Comparison of ENCODE assay signal across 25 cellular contexts in the genomic region with DNA sequence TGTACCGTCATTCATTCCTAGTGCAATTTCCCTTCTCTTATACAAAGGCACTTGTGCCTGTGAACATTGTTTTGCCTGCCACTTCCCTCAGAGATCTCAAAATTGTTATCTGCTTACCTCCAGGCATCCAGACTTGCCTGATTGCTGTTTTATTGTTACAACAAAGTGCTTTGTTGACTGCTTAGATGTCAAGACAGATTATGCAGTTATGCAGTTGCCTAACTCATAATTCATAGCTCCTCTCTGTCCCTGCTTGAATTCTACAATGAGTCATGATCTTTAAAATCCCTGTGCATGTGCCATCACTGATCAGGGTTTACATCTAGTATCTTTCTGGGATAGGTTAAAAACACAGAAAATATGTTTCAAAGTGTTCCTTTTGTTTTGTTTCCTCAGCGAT. TPM values are rescaled to one million over a fixed set of nuclear protein-coding genes. Genes with fewer than 3 reads are reported as not detected.
DNase-seq lines count a peak whose midpoint lies in the region; ATAC-seq, FAIRE-seq and TF ChIP-seq lines count a peak whose summit lies in the region.
"Had no signal": no experiment of that assay in that cellular context is flagged by ENCODE, and none has a peak within 500 bp of the region (broad histone marks: within the 10 kb centered on the region; RNA-seq: fewer than 3 reads in every experiment).

No MANE protein-coding gene starts in this region.

- CTCF ChIA-PET in A549 (lab: Yijun Ruan, JAX) = interaction anchor here (1.5 to 1.8 kb wide), 2 partner anchors 17 to 151 kb away, joined by 7 read pairs; no protein-coding TSS in a partner anchor

- peaks cover 4% of the 10 kb centered on the region for H3K27me3 ChIP-seq in adipocyte (replicated peaks; ENCODE audit: control insufficient read depth, insufficient read depth, low read length)
- H3K27me3 ChIP-seq: SJSA1, transverse colon had no signal

- no peak for TF ChIP-seq EP300 in A549 (IDR thresholded peaks at IDR 0.05)

- no peak overlapping the region for H3K4me3 ChIP-seq in A549
- H3K4me3 ChIP-seq in adipocyte (ENCODE audit: low read length) = no peak overlapping the region
- H3K4me3 ChIP-seq: SJSA1, transverse colon had no signal

- H3K9me3 Mint-ChIP-seq in T-helper 2 cell treated with Interferon-gamma antibody and Interleukin-4, amounts not matched to agents 5 μg/mL and 100 μg/mL, for 36 hours = no peaks in the 10 kb centered on the region
- H3K9me3 Mint-ChIP-seq: activated naive CD8-positive, alpha-beta T cell treated with anti-CD3 and anti-CD28 coated beads for 36 hours; activated T-cell treated with anti-CD3 and anti-CD28 coated beads, Interleukin-2, amount 50 U/mL, for 24 hours; CD8-positive, alpha-beta memory T cell had no signal

- H3K4me2 ChIP-seq in A549 = peak overlapping the region; percentile 31; the same call in 2 of the 3 replicates

- ATAC-seq in A549 (peak; percentile 60 to 64; a peak in 4 of 6 replicates), HG03108 (IDR thresholded peaks at IDR 0.05; ENCODE audit: unreplicated experiment) (no peak), HG03571 (IDR thresholded peaks at IDR 0.05; ENCODE audit: unreplicated experiment) (no peak)
- ATAC-seq: sciatic nerve had no signal

- no peaks in the 10 kb centered on the region for H3K36me3 ChIP-seq in adipocyte (ENCODE audit: control insufficient read depth, insufficient read depth, low read length, severe bottlenecking)
- H3K36me3 ChIP-seq: neutrophil, SJSA1, transverse colon had no signal

- TF ChIP-seq RAD21 in A549 (conservative IDR thresholded peaks at IDR 0.05 in 1 of 2, IDR thresholded peaks at IDR 0.05 in 1 of 2) = no peak

- peaks cover 25% of the 10 kb centered on the region; the same call in 2 of the 3 replicates for H3K4me1 ChIP-seq in A549
- H3K4me1 ChIP-seq in adipocyte (ENCODE audit: control insufficient read depth, insufficient read depth, low read length) = peaks cover 9% of the 10 kb centered on the region
- H3K4me1 ChIP-seq: SJSA1 had no signal

- no peak overlapping the region for H3K4me3 Mint-ChIP-seq in T-helper 2 cell treated with Interferon-gamma antibody and Interleukin-4, amounts not matched to agents 5 μg/mL and 100 μg/mL, for 36 hours
- H3K4me3 Mint-ChIP-seq: activated naive CD8-positive, alpha-beta T cell treated with anti-CD3 and anti-CD28 coated beads for 36 hours; activated T-cell treated with anti-CD3 and anti-CD28 coated beads, Interleukin-2, amount 50 U/mL, for 24 hours; CD8-positive, alpha-beta memory T cell; mesothelial cell of epicardium had no signal

- no peaks in the 10 kb centered on the region for H3K36me3 Mint-ChIP-seq in T-helper 2 cell treated with Interferon-gamma antibody and Interleukin-4, amounts not matched to agents 5 μg/mL and 100 μg/mL, for 36 hours (ENCODE audit: low read depth)
- H3K36me3 Mint-ChIP-seq: activated naive CD8-positive, alpha-beta T cell treated with anti-CD3 and anti-CD28 coated beads for 36 hours; CD8-positive, alpha-beta memory T cell had no signal

- peaks cover 4% of the 10 kb centered on the region for H3K4me1 Mint-ChIP-seq in T-helper 2 cell treated with Interferon-gamma antibody and Interleukin-4, amounts not matched to agents 5 μg/mL and 100 μg/mL, for 36 hours (ENCODE audit: low read depth)
- H3K4me1 Mint-ChIP-seq: activated naive CD8-positive, alpha-beta T cell treated with anti-CD3 and anti-CD28 coated beads for 36 hours had no signal

- POLR2A ChIA-PET in A549 (lab: Yijun Ruan, JAX) = no interaction called here

- peak in 1 of 2 experiments; percentile 31 for DNase-seq in A549 (ENCODE audit: low read depth in 1 of 2, low spot score in 1 of 2)
- DNase-seq in M059J (ENCODE audit: low read depth) = peak; percentile 70
- peak; percentile 23 for DNase-seq in adipocyte (ENCODE audit: low read depth)
- DNase-seq in foreskin melanocyte = peak; percentile 4
- no peak for DNase-seq in T-helper 2 cell treated with Interferon-gamma antibody and Interleukin-4, amounts not matched to agents 5 μg/mL and 100 μg/mL, for 36 hours (ENCODE audit: low spot score)
- no peak for DNase-seq in DMS153 treated with DMSO at 0.1 percent for 48 hours (lab: John Stamatoyannopoulos, UW; ENCODE audit: unreplicated experiment)
- DNase-seq: ACHN; activated CD4-positive, alpha-beta T cell treated with anti-CD3 and anti-CD28 coated beads, Interleukin-2, amount 50 U/mL, for 4 hours; activated naive CD8-positive, alpha-beta T cell treated with anti-CD3 and anti-CD28 coated beads for 36 hours; activated T-cell treated with anti-CD3 and anti-CD28 coated beads, Interleukin-2, amount 50 U/mL, for 24 hours; CD8-positive, alpha-beta memory T cell; effector CD8-positive, alpha-beta T cell; EL; glutamatergic neuron; GOT3; IMR-90; NCI-H1105 treated with DMSO at 0.1 percent for 48 hours; stimulated activated CD4-positive, alpha-beta T cell treated with anti-CD3 and anti-CD28 coated beads, Interleukin-4, amount 100 ng/mL, for 24 hours; transverse colon had no signal

- H3K9me3 ChIP-seq in A549 (no peaks in the 10 kb centered on the region), adipocyte (ENCODE audit: control insufficient read depth, low read length) (no peaks in the 10 kb centered on the region)
- H3K9me3 ChIP-seq: neutrophil, SJSA1, transverse colon had no signal

- no peak overlapping the region for H3K27ac Mint-ChIP-seq in T-helper 2 cell treated with Interferon-gamma antibody and Interleukin-4, amounts not matched to agents 5 μg/mL and 100 μg/mL, for 36 hours
- H3K27ac Mint-ChIP-seq: activated naive CD8-positive, alpha-beta T cell treated with anti-CD3 and anti-CD28 coated beads for 36 hours; activated T-cell treated with anti-CD3 and anti-CD28 coated beads, Interleukin-2, amount 50 U/mL, for 24 hours; CD8-positive, alpha-beta memory T cell; mesothelial cell of epicardium had no signal

- no peak for FAIRE-seq in A549 (lab: Jason Lieb, UNC)

- H3K27ac ChIP-seq in A549 = no peak overlapping the region
- H3K27ac ChIP-seq: neutrophil, SJSA1, transverse colon had no signal

- no peak for TF ChIP-seq CTCF in A549 (IDR thresholded peaks at IDR 0.05)

- TF ChIP-seq POLR2A in A549 (IDR thresholded peaks at IDR 0.05; ENCODE audit: low read length) = no peak

- H3K27me3 Mint-ChIP-seq in T-helper 2 cell treated with Interferon-gamma antibody and Interleukin-4, amounts not matched to agents 5 μg/mL and 100 μg/mL, for 36 hours (ENCODE audit: low read depth) = peaks cover 8% of the 10 kb centered on the region
- H3K27me3 Mint-ChIP-seq: activated T-cell treated with anti-CD3 and anti-CD28 coated beads, Interleukin-2, amount 50 U/mL, for 24 hours had no signal

- no peak overlapping the region for H3K9ac ChIP-seq in adipocyte (ENCODE audit: low read length)

- WGBS in A549 (ENCODE audit: missing lambda C conversion rate) = 52% methylated on average over 2 of the region's 2 CpGs

TF ChIP-seq in A549, 52 proteins besides CTCF, POLR2A, EP300 and RAD21:
- no peak for TF ChIP-seq HOXB5 (CRISPR knock-in tag; IDR thresholded peaks at IDR 0.05)
- no peak for TF ChIP-seq TP53 (CRISPR knock-in tag; IDR thresholded peaks at IDR 0.05)
- TF ChIP-seq ZSCAN20 (CRISPR knock-in tag; IDR thresholded peaks at IDR 0.05) = no peak
- TF ChIP-seq MYC (IDR thresholded peaks at IDR 0.05; ENCODE audit: borderline replicate concordance, low read length) = no peak
- 0 out of 4 replicates have a peak, but pooled peaks of 1 of the 2 experiments have one; percentile 27 for TF ChIP-seq CEBPB (IDR thresholded peaks at IDR 0.05)
- no peak for TF ChIP-seq RARB (CRISPR knock-in tag; IDR thresholded peaks at IDR 0.05)
- TF ChIP-seq HOXA7 (CRISPR knock-in tag; IDR thresholded peaks at IDR 0.05) = no peak
- no peak for TF ChIP-seq FOXS1 (CRISPR knock-in tag; IDR thresholded peaks at IDR 0.05)
- no peak for TF ChIP-seq MAZ (IDR thresholded peaks at IDR 0.05; ENCODE audit: borderline replicate concordance, low read depth, low read length)
- peak; percentile 76 for TF ChIP-seq GATA3 (IDR thresholded peaks at IDR 0.05; ENCODE audit: borderline replicate concordance)
- TF ChIP-seq, protein P1, sequence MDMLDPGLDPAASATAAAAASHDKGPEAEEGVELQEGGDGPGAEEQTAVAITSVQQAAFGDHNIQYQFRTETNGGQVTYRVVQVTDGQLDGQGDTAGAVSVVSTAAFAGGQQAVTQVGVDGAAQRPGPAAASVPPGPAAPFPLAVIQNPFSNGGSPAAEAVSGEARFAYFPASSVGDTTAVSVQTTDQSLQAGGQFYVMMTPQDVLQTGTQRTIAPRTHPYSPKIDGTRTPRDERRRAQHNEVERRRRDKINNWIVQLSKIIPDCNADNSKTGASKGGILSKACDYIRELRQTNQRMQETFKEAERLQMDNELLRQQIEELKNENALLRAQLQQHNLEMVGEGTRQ (IDR thresholded peaks at IDR 0.05) = no peak
- no peak for TF ChIP-seq NPAS2 (CRISPR knock-in tag; IDR thresholded peaks at IDR 0.05; ENCODE audit: borderline replicate concordance)
- TF ChIP-seq RCOR1 (IDR thresholded peaks at IDR 0.05; ENCODE audit: low read depth, low read length) = no peak
- no peak for TF ChIP-seq EHF (CRISPR knock-in tag; IDR thresholded peaks at IDR 0.05)
- TF ChIP-seq JUN (IDR thresholded peaks at IDR 0.05) = no peak
- TF ChIP-seq ZC3H11A (IDR thresholded peaks at IDR 0.05) = no peak
- TF ChIP-seq FOSL2 (IDR thresholded peaks at IDR 0.05) = no peak
- TF ChIP-seq FOSL2 (CRISPR knock-in tag; IDR thresholded peaks at IDR 0.05) = peak; percentile 45; the same call in 1 of the 2 replicates
- TF ChIP-seq RFX5 (IDR thresholded peaks at IDR 0.05) = no peak
- TF ChIP-seq JUNB (IDR thresholded peaks at IDR 0.05) = no peak
- TF ChIP-seq CBX8 (IDR thresholded peaks at IDR 0.05) = no peak
- TF ChIP-seq, protein P2, sequence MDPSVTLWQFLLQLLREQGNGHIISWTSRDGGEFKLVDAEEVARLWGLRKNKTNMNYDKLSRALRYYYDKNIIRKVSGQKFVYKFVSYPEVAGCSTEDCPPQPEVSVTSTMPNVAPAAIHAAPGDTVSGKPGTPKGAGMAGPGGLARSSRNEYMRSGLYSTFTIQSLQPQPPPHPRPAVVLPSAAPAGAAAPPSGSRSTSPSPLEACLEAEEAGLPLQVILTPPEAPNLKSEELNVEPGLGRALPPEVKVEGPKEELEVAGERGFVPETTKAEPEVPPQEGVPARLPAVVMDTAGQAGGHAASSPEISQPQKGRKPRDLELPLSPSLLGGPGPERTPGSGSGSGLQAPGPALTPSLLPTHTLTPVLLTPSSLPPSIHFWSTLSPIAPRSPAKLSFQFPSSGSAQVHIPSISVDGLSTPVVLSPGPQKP (IDR thresholded peaks at IDR 0.05; ENCODE audit: low read depth, low read length) = no peak
TF ChIP-seq in A549: peak in this region for 3.

RNA-seq across cellular contexts. Expression of a gene that starts 24.5 kb away (rescaled TPM):
- polyA plus RNA-seq in A549 (2011; rRNA removed) (20.3 and 21.7 TPM in 2 replicates), A549 (2017; fragmentation: RNase III; extraction: RNeasy Plus Mini Kit Qiagen cat#74134 plus additional on column Dnase treatment) (6.4 to 7.7 TPM (median 6.6 TPM) in 3 replicates)
- polyA plus RNA-seq in A549 (2012; cell fraction: cytosol; rRNA removed) = 2.7 and 3.0 TPM in 2 replicates
- polyA plus RNA-seq in A549 (2012; cell fraction: nucleus; rRNA removed) = 1.4 and 1.6 TPM in 2 replicates
- 16.8 and 19.7 TPM in 2 replicates for polyA minus RNA-seq in A549 (2011; rRNA and poly(A)+ RNA removed)
- total RNA-seq in M059J (2014; rRNA removed; shearing (Covaris generic)) = 17.7 and 24.1 TPM in 2 replicates

Comparison
In these comparisons a context has a peak if more than half of its experiments do, and no peak if none do; other contexts are left out.
1. ATAC-seq: peak in A549 (2 of 2); none in HG03108 (single experiment) and HG03571 (single experiment).
2. DNase-seq: peak in M059J (single experiment), adipocyte (single experiment) and foreskin melanocyte (single experiment); none in T-helper 2 cell treated with Interferon-gamma antibody and Interleukin-4, amounts not matched to agents 5 μg/mL and 100 μg/mL, for 36 hours (single experiment) and DMS153 treated with DMSO at 0.1 percent for 48 hours (single experiment).